1 cellular context compared by ENCODE assay signal in the genomic region with DNA sequence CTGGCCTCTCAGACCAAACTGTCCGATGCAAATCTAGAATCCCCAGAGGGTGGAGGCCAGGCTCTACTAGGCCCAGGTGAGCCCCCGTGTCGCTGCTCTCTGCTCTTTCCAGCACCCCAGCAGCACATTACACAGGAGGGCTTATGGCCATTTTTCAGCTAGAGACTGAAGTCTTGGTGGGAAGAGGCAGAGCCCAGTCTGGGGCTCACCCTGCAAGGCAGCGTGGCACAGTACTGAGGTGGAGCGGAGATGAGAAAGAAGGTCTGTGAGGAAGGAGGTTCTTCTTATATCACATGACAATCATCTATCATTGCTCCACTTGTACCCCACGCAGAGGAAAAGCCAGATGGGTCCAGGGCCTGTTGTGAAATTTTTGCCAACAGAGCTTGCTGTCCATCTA.
TF ChIP-seq lines count a peak whose summit lies in the region.

No MANE protein-coding gene starts in this region.

TF ChIP-seq in GM23338, 12 proteins besides CTCF, POLR2A, EP300 and RAD21 (continued from another document):
- TF ChIP-seq STAT1 (IDR thresholded peaks at IDR 0.05; ENCODE audit: unreplicated experiment) (no peak), NANOG (IDR thresholded peaks at IDR 0.05; ENCODE audit: borderline replicate concordance) (no peak), CREB1 (CRISPR knock-in tag; IDR thresholded peaks at IDR 0.05; ENCODE audit: low read depth) (no peak), ZNF331 (CRISPR knock-in tag; IDR thresholded peaks at IDR 0.05; ENCODE audit: low read depth) (no peak)
- TF ChIP-seq, protein P1, sequence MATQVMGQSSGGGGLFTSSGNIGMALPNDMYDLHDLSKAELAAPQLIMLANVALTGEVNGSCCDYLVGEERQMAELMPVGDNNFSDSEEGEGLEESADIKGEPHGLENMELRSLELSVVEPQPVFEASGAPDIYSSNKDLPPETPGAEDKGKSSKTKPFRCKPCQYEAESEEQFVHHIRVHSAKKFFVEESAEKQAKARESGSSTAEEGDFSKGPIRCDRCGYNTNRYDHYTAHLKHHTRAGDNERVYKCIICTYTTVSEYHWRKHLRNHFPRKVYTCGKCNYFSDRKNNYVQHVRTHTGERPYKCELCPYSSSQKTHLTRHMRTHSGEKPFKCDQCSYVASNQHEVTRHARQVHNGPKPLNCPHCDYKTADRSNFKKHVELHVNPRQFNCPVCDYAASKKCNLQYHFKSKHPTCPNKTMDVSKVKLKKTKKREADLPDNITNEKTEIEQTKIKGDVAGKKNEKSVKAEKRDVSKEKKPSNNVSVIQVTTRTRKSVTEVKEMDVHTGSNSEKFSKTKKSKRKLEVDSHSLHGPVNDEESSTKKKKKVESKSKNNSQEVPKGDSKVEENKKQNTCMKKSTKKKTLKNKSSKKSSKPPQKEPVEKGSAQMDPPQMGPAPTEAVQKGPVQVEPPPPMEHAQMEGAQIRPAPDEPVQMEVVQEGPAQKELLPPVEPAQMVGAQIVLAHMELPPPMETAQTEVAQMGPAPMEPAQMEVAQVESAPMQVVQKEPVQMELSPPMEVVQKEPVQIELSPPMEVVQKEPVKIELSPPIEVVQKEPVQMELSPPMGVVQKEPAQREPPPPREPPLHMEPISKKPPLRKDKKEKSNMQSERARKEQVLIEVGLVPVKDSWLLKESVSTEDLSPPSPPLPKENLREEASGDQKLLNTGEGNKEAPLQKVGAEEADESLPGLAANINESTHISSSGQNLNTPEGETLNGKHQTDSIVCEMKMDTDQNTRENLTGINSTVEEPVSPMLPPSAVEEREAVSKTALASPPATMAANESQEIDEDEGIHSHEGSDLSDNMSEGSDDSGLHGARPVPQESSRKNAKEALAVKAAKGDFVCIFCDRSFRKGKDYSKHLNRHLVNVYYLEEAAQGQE (IDR thresholded peaks at IDR 0.05; ENCODE audit: unreplicated experiment): no peak
